Comparison of ENCODE assay signal across 8 cellular contexts in the genomic region with DNA sequence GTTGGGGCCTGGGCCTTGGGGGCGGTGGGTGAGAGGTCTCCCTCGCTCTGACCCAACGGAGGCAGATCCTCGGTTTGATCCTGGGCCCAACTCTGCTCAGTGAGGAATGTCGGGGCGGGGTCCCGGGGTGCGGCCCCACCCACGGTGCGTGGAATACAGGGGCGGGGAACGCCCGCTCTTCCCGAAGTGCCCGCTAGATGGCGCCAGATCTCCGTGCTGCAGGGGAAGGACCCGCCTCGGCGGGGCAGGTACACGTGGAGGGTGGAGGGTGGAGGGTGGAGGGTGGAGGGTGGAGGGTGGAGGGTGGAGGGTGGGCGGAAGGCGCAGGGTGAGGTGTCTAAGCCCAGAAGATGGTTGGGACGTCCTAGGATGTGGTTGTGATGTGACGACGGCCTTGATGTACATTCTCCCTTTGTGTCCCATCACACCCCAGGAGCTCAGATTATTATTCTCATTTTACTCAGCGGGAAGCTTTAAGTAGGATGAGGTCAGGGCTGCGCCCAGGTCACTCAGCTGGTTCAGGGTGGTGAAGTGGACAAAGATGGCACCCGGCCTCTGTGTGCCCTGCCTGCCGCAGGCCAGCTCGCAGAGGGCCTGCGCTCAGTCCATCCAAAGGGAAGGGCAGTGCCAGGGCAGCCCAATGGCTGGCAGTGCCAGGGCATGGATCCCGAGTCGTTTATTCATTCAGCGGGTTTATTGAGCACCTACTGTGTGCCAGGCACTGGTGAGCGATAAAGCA. TPM values are rescaled to one million over a fixed set of nuclear protein-coding genes. Genes with fewer than 3 reads are reported as not detected.
DNase-seq lines count a peak whose midpoint lies in the region; ATAC-seq and TF ChIP-seq lines count a peak whose summit lies in the region.

No MANE protein-coding gene starts in this region.

- H3K27me3 ChIP-seq in breast epithelium: no peaks in the 10 kb centered on the region

- no peak for TF ChIP-seq POLR2A in breast epithelium (IDR thresholded peaks at IDR 0.05)

- H3K9me3 ChIP-seq in breast epithelium: no peaks in the 10 kb centered on the region

- TF ChIP-seq CTCF in breast epithelium (IDR thresholded peaks at IDR 0.05): peak; percentile 72 to 83 (median 78)

- peak overlapping the region in 2 of 3 donors; percentile 32 to 61 for H3K4me3 ChIP-seq in breast epithelium

- no peaks in the 10 kb centered on the region for H3K36me3 ChIP-seq in breast epithelium

- peak; percentile 66 for ATAC-seq in HG02623 (IDR thresholded peaks at IDR 0.05; ENCODE audit: unreplicated experiment)

- DNase-seq in NCI-H187 (lab: John Stamatoyannopoulos, UW) (peak; percentile 20 to 34), NCI-H187 treated with DMSO at 0.1 percent for 48 hours (lab: John Stamatoyannopoulos, UW) (no peak), NCI-H2029 (lab: John Stamatoyannopoulos, UW) (peak; percentile 23), breast epithelium (ENCODE audit: low spot score in 2 of 2) (peak; percentile 66 to 86), kidney tubule cell (ENCODE audit: low spot score) (peak; percentile 78)
- peak; percentile 66 to 85 (median 80) for DNase-seq in activated CD4-positive, CD25-positive, alpha-beta regulatory T cell (lab: John Stamatoyannopoulos, UW)
- peak; percentile 89 for DNase-seq in stimulated activated CD4-positive, alpha-beta T cell treated with anti-CD3 and anti-CD28 coated beads, Interleukin-4, amount 100 ng/mL, for 1 hour

- intact Hi-C loops in breast epithelium (cut with DNase I; ENCODE audit: low total_unique reads): no loop called here

- peaks cover 0 to 9% of the 10 kb centered on the region in 2 donors for H3K4me1 ChIP-seq in breast epithelium

- peak overlapping the region; percentile 48 to 50 for H3K27ac ChIP-seq in breast epithelium

RNA-seq across cellular contexts. Expression of a gene that starts 9.4 kb away (rescaled TPM):
- 1,000 to 10,000 TPM; 3,271 to 4,472 (median 4,011) TPM for total RNA-seq in breast epithelium

RNA-seq across cellular contexts. Expression of a gene that starts 46.3 kb away (rescaled TPM):
- total RNA-seq in breast epithelium: 100 to 1,000 TPM; 382 to 393 (median 392) TPM

RNA-seq across cellular contexts. Expression of a gene that starts 48.9 kb away (rescaled TPM):
- total RNA-seq in breast epithelium: 10 to 100 TPM; 46.7 to 92.3 (median 74.1) TPM
